Comparison of ENCODE assay signal across 8 cellular contexts in the genomic region with DNA sequence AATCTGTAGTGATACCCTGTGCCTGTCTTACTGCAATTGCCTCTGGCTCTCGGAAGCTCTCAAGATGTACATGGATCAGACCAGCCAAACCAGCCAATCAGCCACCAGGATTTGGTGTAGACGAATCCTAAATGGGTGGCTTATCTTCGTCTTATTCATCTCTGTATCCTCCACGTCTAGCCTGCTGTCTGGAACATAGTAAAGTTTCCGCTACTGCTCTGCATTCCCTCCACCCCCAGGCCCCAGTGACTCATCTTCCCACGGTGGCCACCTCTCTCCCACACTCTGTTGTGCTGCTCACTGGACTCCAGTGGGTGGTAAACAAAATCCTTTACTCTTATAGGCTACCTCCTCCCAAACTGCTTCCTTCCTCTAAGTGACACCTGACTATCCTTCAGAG. TPM values are rescaled to one million over a fixed set of nuclear protein-coding genes. Genes with fewer than 3 reads are reported as not detected.
DNase-seq lines count a peak whose midpoint lies in the region; ATAC-seq lines count a peak whose summit lies in the region.

No MANE protein-coding gene starts in this region.

- peaks cover 58% of the 10 kb centered on the region for H3K36me3 Mint-ChIP-seq in activated CD4-positive, alpha-beta memory T cell treated with anti-CD3 and anti-CD28 coated beads, Interleukin-2, amount 10 ng/mL, durations not matched to agents 7 days and 5 days (ENCODE audit: low read depth)

- peak; percentile 51 for DNase-seq in activated CD4-positive, alpha-beta memory T cell treated with anti-CD3 and anti-CD28 coated beads, Interleukin-2, amount 10 ng/mL, durations not matched to agents 7 days and 5 days
- DNase-seq in stimulated activated CD4-positive, alpha-beta T cell treated with anti-CD3 and anti-CD28 coated beads, Interleukin-15, amount 100 ng/mL, for 24 hours = peak; percentile 78
- DNase-seq in NCI-H1092 (lab: John Stamatoyannopoulos, UW) = no peak

- H3K9me3 Mint-ChIP-seq in activated CD4-positive, alpha-beta memory T cell treated with anti-CD3 and anti-CD28 coated beads, Interleukin-2, amount 10 ng/mL, durations not matched to agents 7 days and 5 days = no peaks in the 10 kb centered on the region

- H3K4me1 Mint-ChIP-seq in activated CD4-positive, alpha-beta memory T cell treated with anti-CD3 and anti-CD28 coated beads, Interleukin-2, amount 10 ng/mL, durations not matched to agents 7 days and 5 days = peaks cover 31% of the 10 kb centered on the region

- CTCF ChIA-PET in activated CD4-positive, alpha-beta memory T cell treated with anti-CD3 and anti-CD28 coated beads, Interleukin-2, amount 10 ng/mL, durations not matched to agents 7 days and 5 days (lab: Charles Lee) = no interaction called here

- POLR2A ChIA-PET in activated CD4-positive, alpha-beta memory T cell treated with anti-CD3 and anti-CD28 coated beads, Interleukin-2, amount 10 ng/mL, durations not matched to agents 7 days and 5 days (lab: Charles Lee) = interaction anchor here (1.4 to 1.9 kb wide), 4 partner anchors 28 to 38 kb away, joined by 4 to 7 read pairs (median 6); a partner anchor contains a TSS

- peak overlapping the region; percentile 71 for H3K27ac Mint-ChIP-seq in activated CD4-positive, alpha-beta memory T cell treated with anti-CD3 and anti-CD28 coated beads, Interleukin-2, amount 10 ng/mL, durations not matched to agents 7 days and 5 days

- ATAC-seq in GM21825 (IDR thresholded peaks at IDR 0.05; ENCODE audit: unreplicated experiment) = peak; percentile 60
- peak; percentile 23 for ATAC-seq in esophagus mucosa
- no peak for ATAC-seq in HG02610 (IDR thresholded peaks at IDR 0.05; ENCODE audit: unreplicated experiment)
- no peak for ATAC-seq in GM18520 (IDR thresholded peaks at IDR 0.05; ENCODE audit: unreplicated experiment)
- no peak for ATAC-seq in HG03460 (IDR thresholded peaks at IDR 0.05; ENCODE audit: unreplicated experiment)

- H3K27me3 Mint-ChIP-seq in activated CD4-positive, alpha-beta memory T cell treated with anti-CD3 and anti-CD28 coated beads, Interleukin-2, amount 10 ng/mL, durations not matched to agents 7 days and 5 days = no peaks in the 10 kb centered on the region

- H3K4me3 Mint-ChIP-seq in activated CD4-positive, alpha-beta memory T cell treated with anti-CD3 and anti-CD28 coated beads, Interleukin-2, amount 10 ng/mL, durations not matched to agents 7 days and 5 days = no peak overlapping the region

RNA-seq across cellular contexts. Expression of a gene that starts 37.8 kb away (rescaled TPM):
- total RNA-seq in activated CD4-positive, alpha-beta memory T cell treated with anti-CD3 and anti-CD28 coated beads, Interleukin-2, amount 10 ng/mL, durations not matched to agents 7 days and 5 days = 100 to 1,000 TPM; 214 to 219 TPM
- 5.1 TPM for total RNA-seq in esophagus mucosa

RNA-seq across cellular contexts. Expression of a gene that starts 48.9 kb away (rescaled TPM):
- 10 to 100 TPM; 13.8 to 14.7 TPM for total RNA-seq in activated CD4-positive, alpha-beta memory T cell treated with anti-CD3 and anti-CD28 coated beads, Interleukin-2, amount 10 ng/mL, durations not matched to agents 7 days and 5 days
- 7.5 TPM for total RNA-seq in esophagus mucosa

Comparison
In these comparisons a context has a peak if more than half of its experiments do, and no peak if none do; other contexts are left out.
1. ATAC-seq: peak in GM21825 (single experiment) and esophagus mucosa (single experiment); none in HG02610 (single experiment), GM18520 (single experiment) and HG03460 (single experiment).
2. RNA of a gene that starts 37.8 kb away (total RNA-seq): 214 to 219 TPM in activated CD4-positive, alpha-beta memory T cell treated with anti-CD3 and anti-CD28 coated beads, Interleukin-2, amount 10 ng/mL, durations not matched to agents 7 days and 5 days; 5.1 TPM in esophagus mucosa (single experiment); every median in the first group is over 10 times any median in the second.